17 cellular contexts compared by ENCODE assay signal in genomic region chr12:31233061-31233730, GRCh38.
DNase-seq lines count a peak whose midpoint lies in the region; TF ChIP-seq lines count a peak whose summit lies in the region.
"Had no signal": no experiment of that assay in that cellular context is flagged by ENCODE, and none has a peak within 500 bp of the region (broad histone marks: within the 10 kb centered on the region; RNA-seq: fewer than 3 reads in every experiment).

No MANE protein-coding gene starts in this region.

- peaks cover 5% of the 10 kb centered on the region for H3K4me1 Mint-ChIP-seq in osteocyte (ENCODE audit: unreplicated experiment)
- H3K4me1 Mint-ChIP-seq: CD4-positive, CD25-positive, alpha-beta regulatory T cell had no signal

- POLR2A ChIA-PET in HEK293T (lab: Yijun Ruan, JAX): no interaction called here

- TF ChIP-seq CTCF in osteocyte (IDR thresholded peaks at IDR 0.05): no peak

- no peak overlapping the region for H3K27ac Mint-ChIP-seq in osteocyte (ENCODE audit: unreplicated experiment)
- H3K27ac Mint-ChIP-seq: B cell; CD4-positive, CD25-positive, alpha-beta regulatory T cell; CD8-positive, alpha-beta T cell had no signal

- H3K27me3 Mint-ChIP-seq in osteocyte (ENCODE audit: unreplicated experiment): peaks cover 52% of the 10 kb centered on the region

- no peak overlapping the region for H3K4me3 Mint-ChIP-seq in osteocyte (ENCODE audit: unreplicated experiment)
- H3K4me3 Mint-ChIP-seq: B cell; CD4-positive, CD25-positive, alpha-beta regulatory T cell; CD8-positive, alpha-beta T cell had no signal

- DNase-seq in SHP77 treated with DMSO at 0.1 percent for 48 hours (lab: John Stamatoyannopoulos, UW): peak; percentile 40
- no peak for DNase-seq in SHP77 (lab: John Stamatoyannopoulos, UW)
- DNase-seq in ecto neural progenitor cell (ENCODE audit: low spot score): peak; percentile 36
- DNase-seq in islet precursor cell: peak; percentile 46
- DNase-seq in osteocyte (ENCODE audit: extremely low spot score, unreplicated experiment): peak; percentile 67
- DNase-seq in HEK293T (ENCODE audit: extremely low spot score): no peak
- DNase-seq in HuH-7 (ENCODE audit: low spot score): no peak
- no peak for DNase-seq in activated CD4-positive, alpha-beta T cell treated with anti-CD3 and anti-CD28 coated beads for 4 hours
- DNase-seq: Caco-2; CD4-positive, CD25-positive, alpha-beta regulatory T cell; DMS153; DMS79; EL; GDM1; GOT3 had no signal

- peaks cover 4% of the 10 kb centered on the region for H3K9me3 Mint-ChIP-seq in osteocyte (ENCODE audit: unreplicated experiment)

- CTCF ChIA-PET in HEK293T (lab: Yijun Ruan, JAX): interaction anchor here (0.6 kb wide), 1 partner anchor 338 kb away, joined by 4 read pairs; no protein-coding TSS in a partner anchor

- no peaks in the 10 kb centered on the region for H3K36me3 Mint-ChIP-seq in osteocyte (ENCODE audit: unreplicated experiment)
- H3K36me3 Mint-ChIP-seq: CD4-positive, CD25-positive, alpha-beta regulatory T cell; CD8-positive, alpha-beta T cell had no signal

TF ChIP-seq in HEK293T, 16 proteins besides CTCF, POLR2A, EP300 and RAD21:
- TF ChIP-seq ELF4 (IDR thresholded peaks at IDR 0.05): no peak
- no peak for TF ChIP-seq FOXA1 (IDR thresholded peaks at IDR 0.05)
- no peak for TF ChIP-seq FOXK2 (IDR thresholded peaks at IDR 0.05)
- TF ChIP-seq NFRKB (IDR thresholded peaks at IDR 0.05): no peak
- TF ChIP-seq SUZ12 (IDR thresholded peaks at IDR 0.05): no peak
- no peak for TF ChIP-seq LEF1 (IDR thresholded peaks at IDR 0.05; ENCODE audit: borderline replicate concordance)
- no peak for TF ChIP-seq CTBP1 (IDR thresholded peaks at IDR 0.05; ENCODE audit: borderline replicate concordance)
- no peak for TF ChIP-seq HDGF (IDR thresholded peaks at IDR 0.05; ENCODE audit: borderline replicate concordance)
- no peak for TF ChIP-seq ZNF384 (IDR thresholded peaks at IDR 0.05)
- no peak for TF ChIP-seq TARDBP (IDR thresholded peaks at IDR 0.05)
- TF ChIP-seq L3MBTL2 (conservative IDR thresholded peaks at IDR 0.05): no peak
- TF ChIP-seq BHLHE40 (IDR thresholded peaks at IDR 0.05; ENCODE audit: borderline replicate concordance): no peak
- TF ChIP-seq PKNOX1 (IDR thresholded peaks at IDR 0.05): no peak
- TF ChIP-seq SP1 (IDR thresholded peaks at IDR 0.05): no peak

Comparison
In these comparisons a context has a peak if more than half of its experiments do, and no peak if none do; other contexts are left out.
1. DNase-seq: peak in SHP77 treated with DMSO at 0.1 percent for 48 hours (single experiment), ecto neural progenitor cell (single experiment), islet precursor cell (single experiment) and osteocyte (single experiment); none in SHP77 (0 of 2), HEK293T (single experiment), HuH-7 (single experiment) and activated CD4-positive, alpha-beta T cell treated with anti-CD3 and anti-CD28 coated beads for 4 hours (0 of 2).